In the genomic region with DNA sequence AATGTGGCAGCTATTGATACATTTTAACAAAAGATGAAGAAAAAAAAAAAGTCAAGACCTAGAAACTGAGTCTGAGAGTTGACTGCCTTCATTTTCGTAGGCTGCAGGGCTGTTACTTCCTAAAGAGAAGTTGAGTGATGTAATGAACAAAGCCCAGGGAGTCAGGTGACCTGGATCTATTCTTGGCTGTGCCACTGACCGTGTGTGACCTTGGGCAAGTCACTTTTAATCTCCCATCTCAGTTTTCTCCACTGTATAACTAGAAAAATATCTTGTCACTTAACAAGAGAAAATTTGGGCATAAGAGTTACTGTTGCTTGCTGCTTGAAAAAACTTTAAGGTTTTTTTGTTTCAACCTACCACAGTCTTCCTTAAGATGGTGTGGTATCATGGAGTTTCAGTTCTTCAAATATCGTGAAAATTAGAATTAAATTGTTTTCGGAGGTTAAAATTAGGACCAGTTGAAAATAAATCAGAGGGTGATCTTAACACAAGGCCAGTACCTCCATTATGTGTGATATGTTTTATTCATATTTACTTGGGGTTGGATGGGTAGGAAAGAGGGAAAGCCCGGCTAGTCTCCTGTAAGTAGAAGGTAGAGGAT, we compare ENCODE assay signal across 1 cellular context.
TF ChIP-seq lines count a peak whose summit lies in the region.

No MANE protein-coding gene starts in this region.

TF ChIP-seq in GM12878, 131 proteins besides CTCF, POLR2A, EP300 and RAD21 (continues in another document):
- TF ChIP-seq SMAD5 (IDR thresholded peaks at IDR 0.05; ENCODE audit: low read depth): no peak
- TF ChIP-seq ESRRA (IDR thresholded peaks at IDR 0.05; ENCODE audit: low read length): 0 out of 2 replicates have a peak, but pooled peaks have one; percentile 36
- no peak for TF ChIP-seq STAT3 (IDR thresholded peaks at IDR 0.05; ENCODE audit: low read depth, low read length)
- no peak for TF ChIP-seq FOXM1 (IDR thresholded peaks at IDR 0.05; ENCODE audit: low read depth, low read length)
- no peak for TF ChIP-seq SRF (IDR thresholded peaks at IDR 0.05; ENCODE audit: low read depth in 2 of 2, low read length in 2 of 2)
- no peak for TF ChIP-seq SMARCA5 (IDR thresholded peaks at IDR 0.05)
- TF ChIP-seq, protein P1, sequence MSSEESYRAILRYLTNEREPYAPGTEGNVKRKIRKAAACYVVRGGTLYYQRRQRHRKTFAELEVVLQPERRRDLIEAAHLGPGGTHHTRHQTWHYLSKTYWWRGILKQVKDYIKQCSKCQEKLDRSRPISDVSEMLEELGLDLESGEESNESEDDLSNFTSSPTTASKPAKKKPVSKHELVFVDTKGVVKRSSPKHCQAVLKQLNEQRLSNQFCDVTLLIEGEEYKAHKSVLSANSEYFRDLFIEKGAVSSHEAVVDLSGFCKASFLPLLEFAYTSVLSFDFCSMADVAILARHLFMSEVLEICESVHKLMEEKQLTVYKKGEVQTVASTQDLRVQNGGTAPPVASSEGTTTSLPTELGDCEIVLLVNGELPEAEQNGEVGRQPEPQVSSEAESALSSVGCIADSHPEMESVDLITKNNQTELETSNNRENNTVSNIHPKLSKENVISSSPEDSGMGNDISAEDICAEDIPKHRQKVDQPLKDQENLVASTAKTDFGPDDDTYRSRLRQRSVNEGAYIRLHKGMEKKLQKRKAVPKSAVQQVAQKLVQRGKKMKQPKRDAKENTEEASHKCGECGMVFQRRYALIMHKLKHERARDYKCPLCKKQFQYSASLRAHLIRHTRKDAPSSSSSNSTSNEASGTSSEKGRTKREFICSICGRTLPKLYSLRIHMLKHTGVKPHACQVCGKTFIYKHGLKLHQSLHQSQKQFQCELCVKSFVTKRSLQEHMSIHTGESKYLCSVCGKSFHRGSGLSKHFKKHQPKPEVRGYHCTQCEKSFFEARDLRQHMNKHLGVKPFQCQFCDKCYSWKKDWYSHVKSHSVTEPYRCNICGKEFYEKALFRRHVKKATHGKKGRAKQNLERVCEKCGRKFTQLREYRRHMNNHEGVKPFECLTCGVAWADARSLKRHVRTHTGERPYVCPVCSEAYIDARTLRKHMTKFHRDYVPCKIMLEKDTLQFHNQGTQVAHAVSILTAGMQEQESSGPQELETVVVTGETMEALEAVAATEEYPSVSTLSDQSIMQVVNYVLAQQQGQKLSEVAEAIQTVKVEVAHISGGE (CRISPR knock-in tag; IDR thresholded peaks at IDR 0.05): no peak
- no peak for TF ChIP-seq CBFB (IDR thresholded peaks at IDR 0.05; ENCODE audit: low read depth)
- TF ChIP-seq, protein P2, sequence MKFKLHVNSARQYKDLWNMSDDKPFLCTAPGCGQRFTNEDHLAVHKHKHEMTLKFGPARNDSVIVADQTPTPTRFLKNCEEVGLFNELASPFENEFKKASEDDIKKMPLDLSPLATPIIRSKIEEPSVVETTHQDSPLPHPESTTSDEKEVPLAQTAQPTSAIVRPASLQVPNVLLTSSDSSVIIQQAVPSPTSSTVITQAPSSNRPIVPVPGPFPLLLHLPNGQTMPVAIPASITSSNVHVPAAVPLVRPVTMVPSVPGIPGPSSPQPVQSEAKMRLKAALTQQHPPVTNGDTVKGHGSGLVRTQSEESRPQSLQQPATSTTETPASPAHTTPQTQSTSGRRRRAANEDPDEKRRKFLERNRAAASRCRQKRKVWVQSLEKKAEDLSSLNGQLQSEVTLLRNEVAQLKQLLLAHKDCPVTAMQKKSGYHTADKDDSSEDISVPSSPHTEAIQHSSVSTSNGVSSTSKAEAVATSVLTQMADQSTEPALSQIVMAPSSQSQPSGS (IDR thresholded peaks at IDR 0.05; ENCODE audit: low read length): peak; percentile 57; the same call in 1 of the 2 replicates
- TF ChIP-seq HDGF (IDR thresholded peaks at IDR 0.05): no peak
- TF ChIP-seq PML (IDR thresholded peaks at IDR 0.05; ENCODE audit: low read length): no peak
- TF ChIP-seq, protein P3, sequence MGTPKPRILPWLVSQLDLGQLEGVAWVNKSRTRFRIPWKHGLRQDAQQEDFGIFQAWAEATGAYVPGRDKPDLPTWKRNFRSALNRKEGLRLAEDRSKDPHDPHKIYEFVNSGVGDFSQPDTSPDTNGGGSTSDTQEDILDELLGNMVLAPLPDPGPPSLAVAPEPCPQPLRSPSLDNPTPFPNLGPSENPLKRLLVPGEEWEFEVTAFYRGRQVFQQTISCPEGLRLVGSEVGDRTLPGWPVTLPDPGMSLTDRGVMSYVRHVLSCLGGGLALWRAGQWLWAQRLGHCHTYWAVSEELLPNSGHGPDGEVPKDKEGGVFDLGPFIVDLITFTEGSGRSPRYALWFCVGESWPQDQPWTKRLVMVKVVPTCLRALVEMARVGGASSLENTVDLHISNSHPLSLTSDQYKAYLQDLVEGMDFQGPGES (IDR thresholded peaks at IDR 0.05): no peak
- no peak for TF ChIP-seq LARP7 (IDR thresholded peaks at IDR 0.05)
- TF ChIP-seq SPI1 (IDR thresholded peaks at IDR 0.05; ENCODE audit: borderline replicate concordance, insufficient read depth, low read depth, low read length): peak; percentile 79
- TF ChIP-seq MTA2 (IDR thresholded peaks at IDR 0.05; ENCODE audit: low read depth): peak; percentile 53
- TF ChIP-seq, protein P4, sequence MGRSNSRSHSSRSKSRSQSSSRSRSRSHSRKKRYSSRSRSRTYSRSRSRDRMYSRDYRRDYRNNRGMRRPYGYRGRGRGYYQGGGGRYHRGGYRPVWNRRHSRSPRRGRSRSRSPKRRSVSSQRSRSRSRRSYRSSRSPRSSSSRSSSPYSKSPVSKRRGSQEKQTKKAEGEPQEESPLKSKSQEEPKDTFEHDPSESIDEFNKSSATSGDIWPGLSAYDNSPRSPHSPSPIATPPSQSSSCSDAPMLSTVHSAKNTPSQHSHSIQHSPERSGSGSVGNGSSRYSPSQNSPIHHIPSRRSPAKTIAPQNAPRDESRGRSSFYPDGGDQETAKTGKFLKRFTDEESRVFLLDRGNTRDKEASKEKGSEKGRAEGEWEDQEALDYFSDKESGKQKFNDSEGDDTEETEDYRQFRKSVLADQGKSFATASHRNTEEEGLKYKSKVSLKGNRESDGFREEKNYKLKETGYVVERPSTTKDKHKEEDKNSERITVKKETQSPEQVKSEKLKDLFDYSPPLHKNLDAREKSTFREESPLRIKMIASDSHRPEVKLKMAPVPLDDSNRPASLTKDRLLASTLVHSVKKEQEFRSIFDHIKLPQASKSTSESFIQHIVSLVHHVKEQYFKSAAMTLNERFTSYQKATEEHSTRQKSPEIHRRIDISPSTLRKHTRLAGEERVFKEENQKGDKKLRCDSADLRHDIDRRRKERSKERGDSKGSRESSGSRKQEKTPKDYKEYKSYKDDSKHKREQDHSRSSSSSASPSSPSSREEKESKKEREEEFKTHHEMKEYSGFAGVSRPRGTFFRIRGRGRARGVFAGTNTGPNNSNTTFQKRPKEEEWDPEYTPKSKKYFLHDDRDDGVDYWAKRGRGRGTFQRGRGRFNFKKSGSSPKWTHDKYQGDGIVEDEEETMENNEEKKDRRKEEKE (IDR thresholded peaks at IDR 0.05): no peak
- TF ChIP-seq RELA (IDR thresholded peaks at IDR 0.05; ENCODE audit: borderline replicate concordance, partially characterized antibody): no peak
- TF ChIP-seq, protein P5, sequence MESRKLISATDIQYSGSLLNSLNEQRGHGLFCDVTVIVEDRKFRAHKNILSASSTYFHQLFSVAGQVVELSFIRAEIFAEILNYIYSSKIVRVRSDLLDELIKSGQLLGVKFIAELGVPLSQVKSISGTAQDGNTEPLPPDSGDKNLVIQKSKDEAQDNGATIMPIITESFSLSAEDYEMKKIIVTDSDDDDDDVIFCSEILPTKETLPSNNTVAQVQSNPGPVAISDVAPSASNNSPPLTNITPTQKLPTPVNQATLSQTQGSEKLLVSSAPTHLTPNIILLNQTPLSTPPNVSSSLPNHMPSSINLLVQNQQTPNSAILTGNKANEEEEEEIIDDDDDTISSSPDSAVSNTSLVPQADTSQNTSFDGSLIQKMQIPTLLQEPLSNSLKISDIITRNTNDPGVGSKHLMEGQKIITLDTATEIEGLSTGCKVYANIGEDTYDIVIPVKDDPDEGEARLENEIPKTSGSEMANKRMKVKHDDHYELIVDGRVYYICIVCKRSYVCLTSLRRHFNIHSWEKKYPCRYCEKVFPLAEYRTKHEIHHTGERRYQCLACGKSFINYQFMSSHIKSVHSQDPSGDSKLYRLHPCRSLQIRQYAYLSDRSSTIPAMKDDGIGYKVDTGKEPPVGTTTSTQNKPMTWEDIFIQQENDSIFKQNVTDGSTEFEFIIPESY (IDR thresholded peaks at IDR 0.05): no peak
- no peak for TF ChIP-seq HDAC6 (IDR thresholded peaks at IDR 0.05; ENCODE audit: unreplicated experiment)
- TF ChIP-seq PAX5 (IDR thresholded peaks at IDR 0.05; ENCODE audit: borderline replicate concordance, low read depth, low read length): no peak
- no peak for TF ChIP-seq TBL1XR1 (IDR thresholded peaks at IDR 0.05; ENCODE audit: low read depth, low read length)
- no peak for TF ChIP-seq BCL11A (IDR thresholded peaks at IDR 0.05; ENCODE audit: low read depth, low read length)
- TF ChIP-seq, protein P6, sequence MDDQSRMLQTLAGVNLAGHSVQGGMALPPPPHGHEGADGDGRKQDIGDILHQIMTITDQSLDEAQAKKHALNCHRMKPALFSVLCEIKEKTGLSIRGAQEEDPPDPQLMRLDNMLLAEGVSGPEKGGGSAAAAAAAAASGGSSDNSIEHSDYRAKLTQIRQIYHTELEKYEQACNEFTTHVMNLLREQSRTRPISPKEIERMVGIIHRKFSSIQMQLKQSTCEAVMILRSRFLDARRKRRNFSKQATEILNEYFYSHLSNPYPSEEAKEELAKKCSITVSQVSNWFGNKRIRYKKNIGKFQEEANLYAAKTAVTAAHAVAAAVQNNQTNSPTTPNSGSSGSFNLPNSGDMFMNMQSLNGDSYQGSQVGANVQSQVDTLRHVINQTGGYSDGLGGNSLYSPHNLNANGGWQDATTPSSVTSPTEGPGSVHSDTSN (IDR thresholded peaks at IDR 0.05; ENCODE audit: insufficient replicate concordance, low read depth, low read length): no peak
- TF ChIP-seq RFX5 (IDR thresholded peaks at IDR 0.05; ENCODE audit: low read depth, low read length): no peak
- no peak for TF ChIP-seq KLF5 (IDR thresholded peaks at IDR 0.05; ENCODE audit: partially characterized antibody)
- TF ChIP-seq SMAD1 (IDR thresholded peaks at IDR 0.05; ENCODE audit: low read depth, partially characterized antibody): no peak
- no peak for TF ChIP-seq BACH1 (IDR thresholded peaks at IDR 0.05; ENCODE audit: borderline replicate concordance)
- no peak for TF ChIP-seq HCFC1 (IDR thresholded peaks at IDR 0.05; ENCODE audit: low read length)
- TF ChIP-seq, protein P7, sequence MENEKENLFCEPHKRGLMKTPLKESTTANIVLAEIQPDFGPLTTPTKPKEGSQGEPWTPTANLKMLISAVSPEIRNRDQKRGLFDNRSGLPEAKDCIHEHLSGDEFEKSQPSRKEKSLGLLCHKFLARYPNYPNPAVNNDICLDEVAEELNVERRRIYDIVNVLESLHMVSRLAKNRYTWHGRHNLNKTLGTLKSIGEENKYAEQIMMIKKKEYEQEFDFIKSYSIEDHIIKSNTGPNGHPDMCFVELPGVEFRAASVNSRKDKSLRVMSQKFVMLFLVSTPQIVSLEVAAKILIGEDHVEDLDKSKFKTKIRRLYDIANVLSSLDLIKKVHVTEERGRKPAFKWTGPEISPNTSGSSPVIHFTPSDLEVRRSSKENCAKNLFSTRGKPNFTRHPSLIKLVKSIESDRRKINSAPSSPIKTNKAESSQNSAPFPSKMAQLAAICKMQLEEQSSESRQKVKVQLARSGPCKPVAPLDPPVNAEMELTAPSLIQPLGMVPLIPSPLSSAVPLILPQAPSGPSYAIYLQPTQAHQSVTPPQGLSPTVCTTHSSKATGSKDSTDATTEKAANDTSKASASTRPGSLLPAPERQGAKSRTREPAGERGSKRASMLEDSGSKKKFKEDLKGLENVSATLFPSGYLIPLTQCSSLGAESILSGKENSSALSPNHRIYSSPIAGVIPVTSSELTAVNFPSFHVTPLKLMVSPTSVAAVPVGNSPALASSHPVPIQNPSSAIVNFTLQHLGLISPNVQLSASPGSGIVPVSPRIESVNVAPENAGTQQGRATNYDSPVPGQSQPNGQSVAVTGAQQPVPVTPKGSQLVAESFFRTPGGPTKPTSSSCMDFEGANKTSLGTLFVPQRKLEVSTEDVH (IDR thresholded peaks at IDR 0.05; ENCODE audit: low read depth, partially characterized antibody): no peak
- TF ChIP-seq, protein P8, sequence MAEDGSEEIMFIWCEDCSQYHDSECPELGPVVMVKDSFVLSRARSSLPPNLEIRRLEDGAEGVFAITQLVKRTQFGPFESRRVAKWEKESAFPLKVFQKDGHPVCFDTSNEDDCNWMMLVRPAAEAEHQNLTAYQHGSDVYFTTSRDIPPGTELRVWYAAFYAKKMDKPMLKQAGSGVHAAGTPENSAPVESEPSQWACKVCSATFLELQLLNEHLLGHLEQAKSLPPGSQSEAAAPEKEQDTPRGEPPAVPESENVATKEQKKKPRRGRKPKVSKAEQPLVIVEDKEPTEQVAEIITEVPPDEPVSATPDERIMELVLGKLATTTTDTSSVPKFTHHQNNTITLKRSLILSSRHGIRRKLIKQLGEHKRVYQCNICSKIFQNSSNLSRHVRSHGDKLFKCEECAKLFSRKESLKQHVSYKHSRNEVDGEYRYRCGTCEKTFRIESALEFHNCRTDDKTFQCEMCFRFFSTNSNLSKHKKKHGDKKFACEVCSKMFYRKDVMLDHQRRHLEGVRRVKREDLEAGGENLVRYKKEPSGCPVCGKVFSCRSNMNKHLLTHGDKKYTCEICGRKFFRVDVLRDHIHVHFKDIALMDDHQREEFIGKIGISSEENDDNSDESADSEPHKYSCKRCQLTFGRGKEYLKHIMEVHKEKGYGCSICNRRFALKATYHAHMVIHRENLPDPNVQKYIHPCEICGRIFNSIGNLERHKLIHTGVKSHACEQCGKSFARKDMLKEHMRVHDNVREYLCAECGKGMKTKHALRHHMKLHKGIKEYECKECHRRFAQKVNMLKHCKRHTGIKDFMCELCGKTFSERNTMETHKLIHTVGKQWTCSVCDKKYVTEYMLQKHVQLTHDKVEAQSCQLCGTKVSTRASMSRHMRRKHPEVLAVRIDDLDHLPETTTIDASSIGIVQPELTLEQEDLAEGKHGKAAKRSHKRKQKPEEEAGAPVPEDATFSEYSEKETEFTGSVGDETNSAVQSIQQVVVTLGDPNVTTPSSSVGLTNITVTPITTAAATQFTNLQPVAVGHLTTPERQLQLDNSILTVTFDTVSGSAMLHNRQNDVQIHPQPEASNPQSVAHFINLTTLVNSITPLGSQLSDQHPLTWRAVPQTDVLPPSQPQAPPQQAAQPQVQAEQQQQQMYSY (CRISPR knock-in tag; IDR thresholded peaks at IDR 0.05): no peak
- no peak for TF ChIP-seq FOS (IDR thresholded peaks at IDR 0.05; ENCODE audit: borderline replicate concordance, extremely low read depth, insufficient read length)
- TF ChIP-seq SMC3 (IDR thresholded peaks at IDR 0.05; ENCODE audit: borderline replicate concordance, low read length): no peak
- TF ChIP-seq TAF1 (IDR thresholded peaks at IDR 0.05; ENCODE audit: borderline replicate concordance, low read depth, low read length): no peak
- TF ChIP-seq ZNF207 (IDR thresholded peaks at IDR 0.05; ENCODE audit: borderline replicate concordance): no peak
- TF ChIP-seq, protein P9, sequence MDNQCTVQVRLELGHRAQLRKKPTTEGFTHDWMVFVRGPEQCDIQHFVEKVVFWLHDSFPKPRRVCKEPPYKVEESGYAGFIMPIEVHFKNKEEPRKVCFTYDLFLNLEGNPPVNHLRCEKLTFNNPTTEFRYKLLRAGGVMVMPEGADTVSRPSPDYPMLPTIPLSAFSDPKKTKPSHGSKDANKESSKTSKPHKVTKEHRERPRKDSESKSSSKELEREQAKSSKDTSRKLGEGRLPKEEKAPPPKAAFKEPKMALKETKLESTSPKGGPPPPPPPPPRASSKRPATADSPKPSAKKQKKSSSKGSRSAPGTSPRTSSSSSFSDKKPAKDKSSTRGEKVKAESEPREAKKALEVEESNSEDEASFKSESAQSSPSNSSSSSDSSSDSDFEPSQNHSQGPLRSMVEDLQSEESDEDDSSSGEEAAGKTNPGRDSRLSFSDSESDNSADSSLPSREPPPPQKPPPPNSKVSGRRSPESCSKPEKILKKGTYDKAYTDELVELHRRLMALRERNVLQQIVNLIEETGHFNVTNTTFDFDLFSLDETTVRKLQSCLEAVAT (IDR thresholded peaks at IDR 0.05): no peak
- peak; percentile 40; the same call in 1 of the 2 replicates for TF ChIP-seq RUNX3 (IDR thresholded peaks at IDR 0.05; ENCODE audit: low read length)
